Comparison of ENCODE assay signal across 19 cellular contexts in the genomic region with DNA sequence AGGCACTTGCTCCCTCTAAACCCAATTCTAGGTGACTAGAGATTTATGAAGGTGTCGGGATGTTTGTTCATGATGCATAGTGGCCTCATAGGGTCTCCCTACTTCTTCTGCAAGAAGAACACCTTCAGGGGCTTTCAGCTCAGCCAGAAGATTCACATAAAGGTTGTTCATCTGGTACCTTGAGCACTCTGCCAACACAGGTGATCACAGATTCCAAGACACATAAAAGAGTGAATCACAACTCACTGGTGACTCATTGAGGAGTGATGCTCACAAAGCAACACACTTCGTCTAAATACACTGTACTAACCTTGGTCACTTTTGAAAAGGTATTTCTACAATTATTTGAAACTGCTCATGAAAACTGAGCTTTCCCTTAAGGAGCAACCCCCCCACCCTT.
"Had no signal": no experiment of that assay in that cellular context is flagged by ENCODE, and none has a peak within 500 bp of the region (broad histone marks: within the 10 kb centered on the region; RNA-seq: fewer than 3 reads in every experiment).

No MANE protein-coding gene starts in this region.

- H3K4me3 Mint-ChIP-seq: activated T-helper 17 cell treated with anti-CD3 and anti-CD28 coated beads, Interleukin-2, amount 50 U/mL, for 72 hours; brain; mesothelial cell of epicardium; naive thymus-derived CD8-positive, alpha-beta T cell had no signal

- H3K4me1 ChIP-seq: heart left ventricle, neural progenitor cell, thyroid gland, upper lobe of right lung had no signal

- H3K27ac ChIP-seq: heart left ventricle, neural progenitor cell, thyroid gland, upper lobe of right lung had no signal

- ATAC-seq: activated T-helper 17 cell treated with anti-CD3 and anti-CD28 coated beads, Interleukin-2, amount 50 U/mL, for 72 hours; heart left ventricle; naive thymus-derived CD8-positive, alpha-beta T cell; upper lobe of right lung had no signal

- H3K27me3 Mint-ChIP-seq: activated T-helper 17 cell treated with anti-CD3 and anti-CD28 coated beads, Interleukin-2, amount 50 U/mL, for 72 hours; brain; naive thymus-derived CD8-positive, alpha-beta T cell had no signal

- H3K9me3 ChIP-seq: heart left ventricle, thyroid gland, upper lobe of right lung had no signal

- H3K36me3 ChIP-seq: neural progenitor cell, upper lobe of right lung had no signal

- H3K4me3 ChIP-seq: heart left ventricle, lung, neural progenitor cell, thyroid gland, upper lobe of right lung had no signal

- H3K4me2 ChIP-seq: neural progenitor cell had no signal

- DNase-seq: activated T-cell treated with anti-CD3 and anti-CD28 coated beads, Interleukin-2, amount 50 U/mL, for 1 hour; aorta; central memory CD4-positive, alpha-beta T cell; effector memory CD4-positive, alpha-beta T cell; heart left ventricle; naive thymus-derived CD8-positive, alpha-beta T cell; stimulated activated CD4-positive, alpha-beta T cell treated with anti-CD3 and anti-CD28 coated beads, Interleukin-4, amount 100 ng/mL, for 1 hour; stimulated activated naive CD4-positive, alpha-beta T cell treated with Interleukin-2 at 50 U/mL for 16 hours; substantia nigra; thyroid gland; upper lobe of right lung had no signal

- H3K27ac Mint-ChIP-seq: activated naive CD4-positive, alpha-beta T cell treated with anti-CD3 and anti-CD28 coated beads, Interleukin-2, amount 50 U/mL, for 72 hours; activated T-helper 17 cell treated with anti-CD3 and anti-CD28 coated beads, Interleukin-2, amount 50 U/mL, for 72 hours; brain; mesothelial cell of epicardium; naive thymus-derived CD8-positive, alpha-beta T cell; neural progenitor cell had no signal

- H3K4me1 Mint-ChIP-seq: activated T-helper 17 cell treated with anti-CD3 and anti-CD28 coated beads, Interleukin-2, amount 50 U/mL, for 72 hours; brain; mesothelial cell of epicardium; naive thymus-derived CD8-positive, alpha-beta T cell; neural progenitor cell had no signal

- H3K27me3 ChIP-seq: heart left ventricle, neural progenitor cell, thyroid gland, upper lobe of right lung had no signal

- H2AFZ ChIP-seq: neural progenitor cell had no signal

- FAIRE-seq: endothelial cell of umbilical vein, islet of Langerhans had no signal

- H3K9me3 Mint-ChIP-seq: activated T-helper 17 cell treated with anti-CD3 and anti-CD28 coated beads, Interleukin-2, amount 50 U/mL, for 72 hours; brain; naive thymus-derived CD8-positive, alpha-beta T cell; neural progenitor cell had no signal
